In the genomic region with DNA sequence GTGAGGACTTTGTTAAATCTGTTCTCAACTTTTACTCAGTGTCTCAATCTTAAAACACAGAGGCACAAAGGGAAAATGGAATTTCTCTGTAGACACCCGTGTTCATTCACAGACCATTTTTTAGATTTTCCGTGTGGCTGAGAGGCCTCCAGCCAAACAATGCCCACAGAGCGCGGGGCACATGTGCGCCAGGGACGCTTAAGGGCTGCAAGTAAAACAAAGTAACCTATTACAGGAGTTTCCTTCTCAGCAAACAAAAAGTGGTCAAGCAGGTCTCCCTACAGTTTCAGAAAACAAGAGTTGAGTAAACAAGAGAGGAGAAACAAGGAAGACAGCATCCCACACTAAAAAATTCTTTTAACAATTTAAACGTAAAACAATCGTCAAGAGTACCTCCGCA, we compare ENCODE assay signal across 8 cellular contexts.
A peak's percentile ranks its signal among the peaks of the same experiment; 100 is the strongest.
DNase-seq lines count a peak whose midpoint lies in the region; ATAC-seq and TF ChIP-seq lines count a peak whose summit lies in the region.

No MANE protein-coding gene starts in this region.

- H3K36me3 Mint-ChIP-seq in CD4-positive, CD25-positive, alpha-beta regulatory T cell = no peaks in the 10 kb centered on the region
- H3K36me3 Mint-ChIP-seq in endothelial cell (ENCODE audit: low read depth, unreplicated experiment) = no peaks in the 10 kb centered on the region
- no peaks in the 10 kb centered on the region for H3K36me3 Mint-ChIP-seq in natural killer cell

- peaks cover 14 to 34% (median 32%) of the 10 kb centered on the region in 4 donors for H3K4me1 Mint-ChIP-seq in CD4-positive, CD25-positive, alpha-beta regulatory T cell
- peaks cover 35% of the 10 kb centered on the region for H3K4me1 Mint-ChIP-seq in endothelial cell (ENCODE audit: unreplicated experiment)
- H3K4me1 Mint-ChIP-seq in natural killer cell = peaks cover 34 to 38% of the 10 kb centered on the region in 2 donors

- DNase-seq in CD4-positive, CD25-positive, alpha-beta regulatory T cell = no peak
- DNase-seq in HAP-1 (ENCODE audit: low spot score in 2 of 2) (peak in 1 of 2 experiments; percentile 42), RPMI8226 (peak; percentile 77), endothelial cell (ENCODE audit: low spot score) (peak; percentile 26), natural killer cell (no peak), SKM-1 (lab: John Stamatoyannopoulos, UW; ENCODE audit: unreplicated experiment) (no peak)

- intact Hi-C loops in natural killer cell (cut with micrococcal nuclease) = loop anchor here (5.0 kb wide), 2 partner anchors 115 to 275 kb away; partner anchors contain the start of gene RERE

- peaks cover 23% of the 10 kb centered on the region for H3K27me3 ChIP-seq in CD4-positive, CD25-positive, alpha-beta regulatory T cell (ENCODE audit: control insufficient read depth, insufficient read depth, low read length)
- no peaks in the 10 kb centered on the region for H3K27me3 ChIP-seq in HAP-1 (ENCODE audit: low read depth)

- H3K4me1 ChIP-seq in CD4-positive, CD25-positive, alpha-beta regulatory T cell (ENCODE audit: control insufficient read depth, insufficient read depth, low read length, poor library complexity, severe bottlenecking) = peaks cover 33% of the 10 kb centered on the region
- H3K4me1 ChIP-seq in HAP-1 = peaks cover 41% of the 10 kb centered on the region

- H3K27ac ChIP-seq in CD4-positive, CD25-positive, alpha-beta regulatory T cell (ENCODE audit: insufficient read depth, low read length, poor library complexity, severe bottlenecking) = no peak overlapping the region

- peaks cover 0 to 1% (median 0%) of the 10 kb centered on the region in 7 donors for H3K9me3 Mint-ChIP-seq in CD4-positive, CD25-positive, alpha-beta regulatory T cell
- H3K9me3 Mint-ChIP-seq in endothelial cell (ENCODE audit: unreplicated experiment) = no peaks in the 10 kb centered on the region
- H3K9me3 Mint-ChIP-seq in natural killer cell = no peaks in the 10 kb centered on the region

- ATAC-seq in CD4-positive, CD25-positive, alpha-beta regulatory T cell (ENCODE audit: low read depth in 2 of 2) = no peak
- no peak for ATAC-seq in natural killer cell
- ATAC-seq in HG03159 (IDR thresholded peaks at IDR 0.05; ENCODE audit: unreplicated experiment) = no peak
- ATAC-seq in HG02884 (IDR thresholded peaks at IDR 0.05; ENCODE audit: unreplicated experiment) = no peak

- TF ChIP-seq CTCF in endothelial cell (IDR thresholded peaks at IDR 0.05; ENCODE audit: unreplicated experiment) (no peak), natural killer cell (IDR thresholded peaks at IDR 0.05) (no peak)

- H3K4me3 ChIP-seq in CD4-positive, CD25-positive, alpha-beta regulatory T cell (ENCODE audit: low read depth, low read length) = peak overlapping the region; percentile 70
- H3K4me3 ChIP-seq in HAP-1 = peak overlapping the region; percentile 36

- H3K27ac Mint-ChIP-seq in CD4-positive, CD25-positive, alpha-beta regulatory T cell = peak overlapping the region in 2 of 3 donors; percentile 51 to 84
- peak overlapping the region; percentile 94 for H3K27ac Mint-ChIP-seq in endothelial cell (ENCODE audit: unreplicated experiment)
- H3K27ac Mint-ChIP-seq in natural killer cell = peak overlapping the region; percentile 85 to 90

- in situ Hi-C loops in HAP-1 (cut with MboI; ENCODE audit: low sequenced_read_pairs) = loop anchor here (25.0 kb wide), 1 partner anchor 690 kb away; no protein-coding TSS in a partner anchor

- peak overlapping the region; percentile 68 to 94 (median 72) for H3K4me3 Mint-ChIP-seq in CD4-positive, CD25-positive, alpha-beta regulatory T cell
- H3K4me3 Mint-ChIP-seq in endothelial cell (ENCODE audit: unreplicated experiment) (peak overlapping the region; percentile 94), natural killer cell (peak overlapping the region; percentile 93)

- H3K27me3 Mint-ChIP-seq in CD4-positive, CD25-positive, alpha-beta regulatory T cell = peaks cover 44% of the 10 kb centered on the region
- H3K27me3 Mint-ChIP-seq in endothelial cell (ENCODE audit: unreplicated experiment) = peaks cover 4% of the 10 kb centered on the region
- H3K27me3 Mint-ChIP-seq in natural killer cell (ENCODE audit: low read depth in 2 of 2) = no peaks in the 10 kb centered on the region

- no peaks in the 10 kb centered on the region for H3K36me3 ChIP-seq in CD4-positive, CD25-positive, alpha-beta regulatory T cell (ENCODE audit: control insufficient read depth, insufficient read depth, low read length)
- no peaks in the 10 kb centered on the region for H3K36me3 ChIP-seq in HAP-1 (replicated peaks)

- no peaks in the 10 kb centered on the region for H3K9me3 ChIP-seq in CD4-positive, CD25-positive, alpha-beta regulatory T cell (ENCODE audit: control insufficient read depth in 2 of 2, low read length in 2 of 2)
- H3K9me3 ChIP-seq in HAP-1 = no peaks in the 10 kb centered on the region

Comparison
In these comparisons a context has a peak if more than half of its experiments do, and no peak if none do; other contexts are left out.
1. DNase-seq: peak in RPMI8226 (single experiment) and endothelial cell (single experiment); none in CD4-positive, CD25-positive, alpha-beta regulatory T cell (0 of 3), natural killer cell (single experiment) and SKM-1 (single experiment).
2. Peak in every context shown above with its lines, with median percentiles within 50 percentile points of each other: H3K27ac Mint-ChIP-seq and H3K4me3 Mint-ChIP-seq.